In the genomic region with DNA sequence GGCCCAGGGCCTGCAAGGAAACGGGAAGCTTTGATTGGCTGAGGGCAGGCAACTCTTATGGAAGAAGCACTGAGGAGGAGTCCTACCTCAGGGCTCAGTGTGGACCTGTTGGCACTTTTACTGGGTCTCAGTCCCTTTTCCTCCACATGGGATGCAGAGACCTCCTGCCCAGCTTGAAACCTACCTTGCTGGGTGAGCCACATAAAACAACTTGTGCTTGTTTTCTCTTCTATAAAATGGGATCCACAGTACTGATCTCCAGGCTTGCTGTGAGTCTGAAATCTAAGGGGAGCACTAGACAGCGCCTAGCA, we compare ENCODE assay signal across 8 cellular contexts. TPM values are rescaled to one million over a fixed set of nuclear protein-coding genes. Genes with fewer than 3 reads are reported as not detected.
DNase-seq lines count a peak whose midpoint lies in the region; ATAC-seq and TF ChIP-seq lines count a peak whose summit lies in the region.

No MANE protein-coding gene starts in this region.

- intact Hi-C loops in spleen (cut with DNase I; ENCODE audit: low total_unique reads) = no loop called here

- 0 out of 2 replicates have a peak overlapping the region, but pooled peaks have one; percentile 29 for H2AFZ ChIP-seq in SK-N-SH (ENCODE audit: low read depth)

- H3K4me2 ChIP-seq in SK-N-SH = no peak overlapping the region

- H4K20me1 ChIP-seq in SK-N-SH (ENCODE audit: insufficient read depth) = no peaks in the 10 kb centered on the region

- TF ChIP-seq CTCF in SK-N-SH (IDR thresholded peaks at IDR 0.05) = no peak
- TF ChIP-seq CTCF in fibroblast of villous mesenchyme (IDR thresholded peaks at IDR 0.05; ENCODE audit: insufficient read depth, low read depth, low read length) = no peak
- no peak for TF ChIP-seq CTCF in spleen (IDR thresholded peaks at IDR 0.05 in 8 of 11, conservative IDR thresholded peaks at IDR 0.05 in 3 of 11)

- WGBS in SK-N-SH (ENCODE audit: low lambda C conversion rate) = 94% methylated on average over 2 of the region's 2 CpGs
- 41 to 85% (median 54%) methylated on average over 2 of the region's 2 CpGs for WGBS in spleen, 5 donors

- H3K27ac ChIP-seq in SK-N-SH (ENCODE audit: low read depth in 2 of 2, low read length in 1 of 2) = no peak overlapping the region
- peak overlapping the region; percentile 89 for H3K27ac ChIP-seq in SK-N-MC
- H3K27ac ChIP-seq in spleen = peak overlapping the region; percentile 73 to 99 (median 92)

- CTCF ChIA-PET in SK-N-SH (lab: Yijun Ruan, JAX) = interaction anchor here (1.3 kb wide), 1 partner anchor 48 kb away, joined by 4 read pairs; no protein-coding TSS in a partner anchor

- TF ChIP-seq EP300 in SK-N-SH (IDR thresholded peaks at IDR 0.05; ENCODE audit: borderline replicate concordance in 1 of 2, low read depth in 1 of 2, low read length in 1 of 2) = no peak

- no peaks in the 10 kb centered on the region for H3K9me2 ChIP-seq in SK-N-SH

- H3K9me3 ChIP-seq in SK-N-SH (no peaks in the 10 kb centered on the region), SK-N-MC (ENCODE audit: low read depth, low read length) (no peaks in the 10 kb centered on the region), spleen (no peaks in the 10 kb centered on the region)

- peaks cover under 1% of the 10 kb centered on the region; the same call in 1 of the 2 replicates for H3K79me2 ChIP-seq in SK-N-SH (ENCODE audit: insufficient read depth)

- H3K4me1 ChIP-seq in SK-N-SH (ENCODE audit: control insufficient read depth in 1 of 2, insufficient read depth in 2 of 2, low read depth in 1 of 2, low read length in 1 of 2) = peaks cover 0 to 4% of the 10 kb centered on the region in 2 experiments; a peak in 1 of 4 replicates
- peaks cover 28 to 79% (median 57%) of the 10 kb centered on the region in 6 donors for H3K4me1 ChIP-seq in spleen

- H3K9ac ChIP-seq in SK-N-SH = no peak overlapping the region
- no peak overlapping the region for H3K9ac ChIP-seq in SK-N-MC (ENCODE audit: insufficient read length)

- no peaks in the 10 kb centered on the region for H3K36me3 ChIP-seq in SK-N-SH (replicated peaks in 1 of 2; ENCODE audit: control insufficient read depth in 1 of 2, insufficient read depth in 2 of 2, low read length in 1 of 2)
- H3K36me3 ChIP-seq in SK-N-MC (ENCODE audit: insufficient read depth, low read length) = no peaks in the 10 kb centered on the region
- H3K36me3 ChIP-seq in spleen = peaks cover 0 to 6% (median 0%) of the 10 kb centered on the region in 6 donors

- ATAC-seq in SK-N-SH treated with all-trans-retinoic acid at 6 μM for 48 hours (no peak), left lobe of liver (no peak), HG02763 (IDR thresholded peaks at IDR 0.05; ENCODE audit: unreplicated experiment) (no peak), HG03439 (IDR thresholded peaks at IDR 0.05; ENCODE audit: unreplicated experiment) (no peak)

- POLR2A ChIA-PET in SK-N-SH (lab: Yijun Ruan, JAX) = no interaction called here

- H3K27me3 ChIP-seq in SK-N-SH (ENCODE audit: insufficient read depth) (no peaks in the 10 kb centered on the region), spleen (replicated peaks in 1 of 7) (no peaks in the 10 kb centered on the region)

- H3F3A ChIP-seq in SK-N-SH (replicated peaks; ENCODE audit: insufficient read depth) = no peaks in the 10 kb centered on the region

- no peak for DNase-seq in SK-N-SH
- DNase-seq in SK-N-MC (ENCODE audit: low read depth, low spot score) = no peak
- DNase-seq in fibroblast of villous mesenchyme (ENCODE audit: low read depth) = peak; percentile 52
- DNase-seq in spleen = no peak
- DNase-seq in left lobe of liver (ENCODE audit: low spot score) = no peak

- TF ChIP-seq POLR2A in spleen (IDR thresholded peaks at IDR 0.05) = no peak

- H3K4me3 ChIP-seq in SK-N-SH (ENCODE audit: low read depth in 2 of 2, low read length in 1 of 2) = no peak overlapping the region
- peak overlapping the region; percentile 83 for H3K4me3 ChIP-seq in SK-N-MC
- H3K4me3 ChIP-seq in fibroblast of villous mesenchyme (ENCODE audit: low read depth, low read length) = peak overlapping the region; percentile 69
- H3K4me3 ChIP-seq in spleen = peak overlapping the region; percentile 56 to 97 (median 76)

- TF ChIP-seq RAD21 in SK-N-SH (IDR thresholded peaks at IDR 0.05; ENCODE audit: low read length) = no peak

TF ChIP-seq in SK-N-SH, 30 proteins besides CTCF, POLR2A, EP300 and RAD21 (continues in another document):
- TF ChIP-seq GATA2 (CRISPR knock-in tag; IDR thresholded peaks at IDR 0.05) (no peak), RFX5 (IDR thresholded peaks at IDR 0.05; ENCODE audit: low read length) (no peak), REST (IDR thresholded peaks at IDR 0.05; ENCODE audit: low read depth, low read length) (no peak)

TF ChIP-seq in SK-N-SH treated with all-trans-retinoic acid at 6 μM for 48 hours, 23 proteins besides CTCF, POLR2A, EP300 and RAD21:
- TF ChIP-seq ESRRG (CRISPR knock-in tag; IDR thresholded peaks at IDR 0.05) (no peak), ZNF70 (CRISPR knock-in tag; IDR thresholded peaks at IDR 0.05) (no peak), ZFP30 (CRISPR knock-in tag; IDR thresholded peaks at IDR 0.05) (no peak), PPARA (CRISPR knock-in tag; IDR thresholded peaks at IDR 0.05; ENCODE audit: borderline replicate concordance) (no peak), POU6F1 (CRISPR knock-in tag; IDR thresholded peaks at IDR 0.05; ENCODE audit: borderline replicate concordance, low read depth) (no peak), TCF4 (CRISPR knock-in tag; IDR thresholded peaks at IDR 0.05; ENCODE audit: borderline replicate concordance) (no peak), SNAI2 (CRISPR knock-in tag; IDR thresholded peaks at IDR 0.05) (no peak)

RNA-seq across cellular contexts. Expression of gene SET, which starts 4.0 kb away (rescaled TPM):
- 64.6 and 79.5 TPM in 2 replicates for polyA plus RNA-seq in SK-N-SH (2012; rRNA removed)
- 101 and 156 TPM in 2 replicates for polyA plus RNA-seq in SK-N-SH (2012; cell fraction: cytosol; rRNA removed)
- polyA plus RNA-seq in SK-N-SH (2012; cell fraction: nucleus; rRNA removed) = 59.7 and 115 TPM in 2 replicates
- total RNA-seq in fibroblast of villous mesenchyme = 378 and 491 TPM in 2 replicates
- total RNA-seq in spleen = 100 to 1,000 TPM; 140 to 251 (median 216) TPM
- 100 to 1,000 TPM; 127 to 159 (median 158) TPM for polyA plus RNA-seq in spleen
- 69.3 TPM for total RNA-seq in left lobe of liver

RNA-seq across cellular contexts. Expression of gene PKN3, which starts 17.3 kb away (rescaled TPM):
- polyA plus RNA-seq in SK-N-SH (2012; rRNA removed) = 5.0 and 7.8 TPM in 2 replicates
- 1.8 and 4.1 TPM in 2 replicates for polyA plus RNA-seq in SK-N-SH (2012; cell fraction: cytosol; rRNA removed)
- 15.1 and 16.8 TPM in 2 replicates for polyA plus RNA-seq in SK-N-SH (2012; cell fraction: nucleus; rRNA removed)
- 2.6 and 3.5 TPM in 2 replicates for total RNA-seq in fibroblast of villous mesenchyme
- total RNA-seq in spleen = 10 to 100 TPM in 4 of 7 donors, 1 to 10 TPM in 3; 5.6 to 18.5 (median 10.0) TPM
- polyA plus RNA-seq in spleen = 10 to 100 TPM in 1 of 3 donors, 1 to 10 TPM in 2; 4.1 to 15.1 (median 9.5) TPM
- total RNA-seq in left lobe of liver = 7.6 TPM

RNA-seq across cellular contexts. Expression of gene DYNC2I2, which starts 28.3 kb away (rescaled TPM):
- polyA plus RNA-seq in SK-N-SH (2012; rRNA removed) = 57.2 and 73.7 TPM in 2 replicates
- 26.1 and 39.0 TPM in 2 replicates for polyA plus RNA-seq in SK-N-SH (2012; cell fraction: cytosol; rRNA removed)
- 102 and 199 TPM in 2 replicates for polyA plus RNA-seq in SK-N-SH (2012; cell fraction: nucleus; rRNA removed)
- 52.2 and 59.9 TPM in 2 replicates for total RNA-seq in fibroblast of villous mesenchyme
- 10 to 100 TPM; 19.0 to 38.0 (median 25.8) TPM for total RNA-seq in spleen
- polyA plus RNA-seq in spleen = 10 to 100 TPM; 40.6 to 61.6 (median 53.8) TPM
- 24.1 TPM for total RNA-seq in left lobe of liver

RNA-seq across cellular contexts. Expression of gene ZDHHC12, which starts 39.0 kb away (rescaled TPM):
- 36.6 and 51.3 TPM in 2 replicates for polyA plus RNA-seq in SK-N-SH (2012; rRNA removed)
- 20.8 and 32.1 TPM in 2 replicates for polyA plus RNA-seq in SK-N-SH (2012; cell fraction: cytosol; rRNA removed)
- 26.9 and 52.8 TPM in 2 replicates for polyA plus RNA-seq in SK-N-SH (2012; cell fraction: nucleus; rRNA removed)
- total RNA-seq in fibroblast of villous mesenchyme = 30.7 and 40.6 TPM in 2 replicates
- total RNA-seq in spleen = 10 to 100 TPM; 21.5 to 73.4 (median 24.4) TPM
- polyA plus RNA-seq in spleen = 10 to 100 TPM; 31.7 to 51.0 (median 41.5) TPM
- 22.9 TPM for total RNA-seq in left lobe of liver

Comparison
In these comparisons a context has a peak if more than half of its experiments do, and no peak if none do; other contexts are left out.
1. H3K27ac ChIP-seq: peak in SK-N-MC (single experiment) and spleen (8 of 8); none in SK-N-SH (0 of 2).
2. H3K4me3 ChIP-seq: peak in SK-N-MC (single experiment), fibroblast of villous mesenchyme (single experiment) and spleen (8 of 8); none in SK-N-SH (0 of 2).